Comparison of ENCODE assay signal across 1 cellular context in the genomic region with DNA sequence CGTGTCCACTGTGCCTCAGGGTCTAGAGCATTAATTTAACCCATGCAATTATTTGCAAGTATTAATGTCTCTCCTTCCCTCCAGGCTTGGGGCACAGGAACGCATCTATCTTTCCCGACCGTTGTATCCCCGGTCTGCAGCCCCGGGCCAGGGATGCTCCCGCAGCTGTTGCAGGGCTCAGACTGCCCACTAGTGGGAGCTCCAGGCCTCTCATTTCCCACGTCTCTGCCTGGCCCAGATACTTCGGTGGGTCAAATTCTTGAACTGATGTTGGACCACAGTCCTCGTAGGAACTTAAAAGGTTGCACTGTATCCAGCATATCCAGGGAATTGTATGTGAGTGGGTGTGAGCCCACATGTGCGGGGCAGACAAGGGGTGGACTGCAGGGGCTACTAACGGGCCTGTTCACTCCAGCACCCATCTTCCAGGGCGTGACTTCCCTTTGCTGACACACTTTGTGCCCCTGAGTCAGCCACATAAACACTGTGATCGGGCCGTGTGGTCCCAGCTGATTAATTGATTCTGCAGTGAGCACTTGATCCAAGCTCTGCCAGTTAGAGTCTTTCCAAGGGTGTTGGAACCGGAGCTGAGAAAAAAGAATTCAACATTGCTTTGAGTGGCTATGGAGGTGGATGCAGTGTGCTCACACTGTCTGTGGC.
TF ChIP-seq lines count a peak whose summit lies in the region.

No MANE protein-coding gene starts in this region.

TF ChIP-seq in GM23338, 12 proteins besides CTCF, POLR2A, EP300 and RAD21 (continued from another document):
- TF ChIP-seq, protein P1, sequence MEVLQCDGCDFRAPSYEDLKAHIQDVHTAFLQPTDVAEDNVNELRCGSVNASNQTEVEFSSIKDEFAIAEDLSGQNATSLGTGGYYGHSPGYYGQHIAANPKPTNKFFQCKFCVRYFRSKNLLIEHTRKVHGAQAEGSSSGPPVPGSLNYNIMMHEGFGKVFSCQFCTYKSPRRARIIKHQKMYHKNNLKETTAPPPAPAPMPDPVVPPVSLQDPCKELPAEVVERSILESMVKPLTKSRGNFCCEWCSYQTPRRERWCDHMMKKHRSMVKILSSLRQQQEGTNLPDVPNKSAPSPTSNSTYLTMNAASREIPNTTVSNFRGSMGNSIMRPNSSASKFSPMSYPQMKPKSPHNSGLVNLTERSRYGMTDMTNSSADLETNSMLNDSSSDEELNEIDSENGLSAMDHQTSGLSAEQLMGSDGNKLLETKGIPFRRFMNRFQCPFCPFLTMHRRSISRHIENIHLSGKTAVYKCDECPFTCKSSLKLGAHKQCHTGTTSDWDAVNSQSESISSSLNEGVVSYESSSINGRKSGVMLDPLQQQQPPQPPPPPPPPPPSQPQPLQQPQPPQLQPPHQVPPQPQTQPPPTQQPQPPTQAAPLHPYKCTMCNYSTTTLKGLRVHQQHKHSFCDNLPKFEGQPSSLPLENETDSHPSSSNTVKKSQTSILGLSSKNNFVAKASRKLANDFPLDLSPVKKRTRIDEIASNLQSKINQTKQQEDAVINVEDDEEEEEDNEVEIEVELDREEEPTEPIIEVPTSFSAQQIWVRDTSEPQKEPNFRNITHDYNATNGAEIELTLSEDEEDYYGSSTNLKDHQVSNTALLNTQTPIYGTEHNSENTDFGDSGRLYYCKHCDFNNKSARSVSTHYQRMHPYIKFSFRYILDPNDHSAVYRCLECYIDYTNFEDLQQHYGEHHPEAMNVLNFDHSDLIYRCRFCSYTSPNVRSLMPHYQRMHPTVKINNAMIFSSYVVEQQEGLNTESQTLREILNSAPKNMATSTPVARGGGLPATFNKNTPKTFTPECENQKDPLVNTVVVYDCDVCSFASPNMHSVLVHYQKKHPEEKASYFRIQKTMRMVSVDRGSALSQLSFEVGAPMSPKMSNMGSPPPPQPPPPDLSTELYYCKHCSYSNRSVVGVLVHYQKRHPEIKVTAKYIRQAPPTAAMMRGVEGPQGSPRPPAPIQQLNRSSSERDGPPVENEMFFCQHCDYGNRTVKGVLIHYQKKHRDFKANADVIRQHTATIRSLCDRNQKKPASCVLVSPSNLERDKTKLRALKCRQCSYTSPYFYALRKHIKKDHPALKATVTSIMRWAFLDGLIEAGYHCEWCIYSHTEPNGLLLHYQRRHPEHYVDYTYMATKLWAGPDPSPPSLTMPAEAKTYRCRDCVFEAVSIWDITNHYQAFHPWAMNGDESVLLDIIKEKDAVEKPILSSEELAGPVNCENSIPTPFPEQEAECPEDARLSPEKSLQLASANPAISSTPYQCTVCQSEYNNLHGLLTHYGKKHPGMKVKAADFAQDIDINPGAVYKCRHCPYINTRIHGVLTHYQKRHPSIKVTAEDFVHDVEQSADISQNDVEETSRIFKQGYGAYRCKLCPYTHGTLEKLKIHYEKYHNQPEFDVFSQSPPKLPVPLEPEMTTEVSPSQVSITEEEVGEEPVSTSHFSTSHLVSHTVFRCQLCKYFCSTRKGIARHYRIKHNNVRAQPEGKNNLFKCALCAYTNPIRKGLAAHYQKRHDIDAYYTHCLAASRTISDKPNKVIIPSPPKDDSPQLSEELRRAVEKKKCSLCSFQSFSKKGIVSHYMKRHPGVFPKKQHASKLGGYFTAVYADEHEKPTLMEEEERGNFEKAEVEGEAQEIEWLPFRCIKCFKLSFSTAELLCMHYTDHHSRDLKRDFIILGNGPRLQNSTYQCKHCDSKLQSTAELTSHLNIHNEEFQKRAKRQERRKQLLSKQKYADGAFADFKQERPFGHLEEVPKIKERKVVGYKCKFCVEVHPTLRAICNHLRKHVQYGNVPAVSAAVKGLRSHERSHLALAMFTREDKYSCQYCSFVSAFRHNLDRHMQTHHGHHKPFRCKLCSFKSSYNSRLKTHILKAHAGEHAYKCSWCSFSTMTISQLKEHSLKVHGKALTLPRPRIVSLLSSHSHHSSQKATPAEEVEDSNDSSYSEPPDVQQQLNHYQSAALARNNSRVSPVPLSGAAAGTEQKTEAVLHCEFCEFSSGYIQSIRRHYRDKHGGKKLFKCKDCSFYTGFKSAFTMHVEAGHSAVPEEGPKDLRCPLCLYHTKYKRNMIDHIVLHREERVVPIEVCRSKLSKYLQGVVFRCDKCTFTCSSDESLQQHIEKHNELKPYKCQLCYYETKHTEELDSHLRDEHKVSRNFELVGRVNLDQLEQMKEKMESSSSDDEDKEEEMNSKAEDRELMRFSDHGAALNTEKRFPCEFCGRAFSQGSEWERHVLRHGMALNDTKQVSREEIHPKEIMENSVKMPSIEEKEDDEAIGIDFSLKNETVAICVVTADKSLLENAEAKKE (CRISPR knock-in tag; IDR thresholded peaks at IDR 0.05): no peak
- no peak for TF ChIP-seq JUNB (IDR thresholded peaks at IDR 0.05; ENCODE audit: unreplicated experiment)
- TF ChIP-seq, protein P2, sequence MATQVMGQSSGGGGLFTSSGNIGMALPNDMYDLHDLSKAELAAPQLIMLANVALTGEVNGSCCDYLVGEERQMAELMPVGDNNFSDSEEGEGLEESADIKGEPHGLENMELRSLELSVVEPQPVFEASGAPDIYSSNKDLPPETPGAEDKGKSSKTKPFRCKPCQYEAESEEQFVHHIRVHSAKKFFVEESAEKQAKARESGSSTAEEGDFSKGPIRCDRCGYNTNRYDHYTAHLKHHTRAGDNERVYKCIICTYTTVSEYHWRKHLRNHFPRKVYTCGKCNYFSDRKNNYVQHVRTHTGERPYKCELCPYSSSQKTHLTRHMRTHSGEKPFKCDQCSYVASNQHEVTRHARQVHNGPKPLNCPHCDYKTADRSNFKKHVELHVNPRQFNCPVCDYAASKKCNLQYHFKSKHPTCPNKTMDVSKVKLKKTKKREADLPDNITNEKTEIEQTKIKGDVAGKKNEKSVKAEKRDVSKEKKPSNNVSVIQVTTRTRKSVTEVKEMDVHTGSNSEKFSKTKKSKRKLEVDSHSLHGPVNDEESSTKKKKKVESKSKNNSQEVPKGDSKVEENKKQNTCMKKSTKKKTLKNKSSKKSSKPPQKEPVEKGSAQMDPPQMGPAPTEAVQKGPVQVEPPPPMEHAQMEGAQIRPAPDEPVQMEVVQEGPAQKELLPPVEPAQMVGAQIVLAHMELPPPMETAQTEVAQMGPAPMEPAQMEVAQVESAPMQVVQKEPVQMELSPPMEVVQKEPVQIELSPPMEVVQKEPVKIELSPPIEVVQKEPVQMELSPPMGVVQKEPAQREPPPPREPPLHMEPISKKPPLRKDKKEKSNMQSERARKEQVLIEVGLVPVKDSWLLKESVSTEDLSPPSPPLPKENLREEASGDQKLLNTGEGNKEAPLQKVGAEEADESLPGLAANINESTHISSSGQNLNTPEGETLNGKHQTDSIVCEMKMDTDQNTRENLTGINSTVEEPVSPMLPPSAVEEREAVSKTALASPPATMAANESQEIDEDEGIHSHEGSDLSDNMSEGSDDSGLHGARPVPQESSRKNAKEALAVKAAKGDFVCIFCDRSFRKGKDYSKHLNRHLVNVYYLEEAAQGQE (IDR thresholded peaks at IDR 0.05; ENCODE audit: unreplicated experiment): no peak
- no peak for TF ChIP-seq ZNF331 (CRISPR knock-in tag; IDR thresholded peaks at IDR 0.05; ENCODE audit: low read depth)
- no peak for TF ChIP-seq EZH2 (IDR thresholded peaks at IDR 0.05; ENCODE audit: low read depth, unreplicated experiment)
TF ChIP-seq in GM23338: peak in this region for 0.
